In the genomic region with DNA sequence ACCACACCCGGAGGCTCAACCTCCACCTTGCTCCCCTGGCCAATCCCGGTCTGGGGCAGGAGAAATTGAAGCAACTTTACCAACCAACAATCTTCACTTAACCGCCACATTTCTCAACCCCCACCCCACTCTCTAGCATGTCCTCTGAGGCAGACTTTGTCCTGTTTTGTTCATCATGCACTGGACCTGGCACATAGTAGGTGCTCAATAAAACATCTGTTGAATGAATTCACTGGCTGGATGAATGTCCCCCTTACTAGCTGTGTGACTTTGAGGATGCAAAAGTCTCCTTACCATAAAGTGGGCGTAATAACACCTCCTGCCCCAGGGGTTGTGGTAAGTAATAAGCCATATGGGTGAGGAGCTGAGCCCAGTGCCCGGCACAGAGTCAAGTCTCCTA, we compare ENCODE assay signal across 41 cellular contexts. TPM values are rescaled to one million over a fixed set of nuclear protein-coding genes. Genes with fewer than 3 reads are reported as not detected.
"Had no signal": no experiment of that assay in that cellular context is flagged by ENCODE, and none has a peak within 500 bp of the region (broad histone marks: within the 10 kb centered on the region; RNA-seq: fewer than 3 reads in every experiment).

No MANE protein-coding gene starts in this region.

- ATAC-seq: activated naive CD4-positive, alpha-beta T cell treated with anti-CD3 and anti-CD28 coated beads, Interleukin-2, amount 50 U/mL, for 72 hours; activated T-cell treated with anti-CD3 and anti-CD28 coated beads, Interleukin-2, amount 50 U/mL, for 4 hours; activated T-cell treated with anti-CD3 and anti-CD28 coated beads, Interleukin-2, amount 50 U/mL, for 72 hours; activated T-helper 17 cell treated with anti-CD3 and anti-CD28 coated beads, Interleukin-2, amount 50 U/mL, for 72 hours; body of pancreas had no signal

- H3K36me3 ChIP-seq: adrenal gland, ascending aorta, brain microvascular endothelial cell, breast epithelium, cardiac muscle cell had no signal

- H3K4me1 Mint-ChIP-seq: activated naive CD4-positive, alpha-beta T cell treated with anti-CD3 and anti-CD28 coated beads, Interleukin-2, amount 10 ng/mL, durations not matched to agents 7 days and 5 days; brain had no signal

- H3K9me3 Mint-ChIP-seq: activated naive CD4-positive, alpha-beta T cell treated with anti-CD3 and anti-CD28 coated beads for 36 hours; activated naive CD4-positive, alpha-beta T cell treated with anti-CD3 and anti-CD28 coated beads, Interleukin-2, amount 10 ng/mL, durations not matched to agents 7 days and 5 days; activated naive CD4-positive, alpha-beta T cell treated with anti-CD3 and anti-CD28 coated beads, Interleukin-2, amount 50 U/mL, for 24 hours; activated naive CD4-positive, alpha-beta T cell treated with anti-CD3 and anti-CD28 coated beads, Interleukin-2, amount 50 U/mL, for 72 hours; activated naive CD8-positive, alpha-beta T cell treated with anti-CD3 and anti-CD28 coated beads for 36 hours; activated naive CD8-positive, alpha-beta T cell treated with anti-CD3 and anti-CD28 coated beads, Interleukin-2, amount 10 ng/mL, durations not matched to agents 7 days and 5 days; activated T-cell treated with anti-CD3 and anti-CD28 coated beads, Interleukin-2, amount 50 U/mL, for 24 hours; activated T-cell treated with anti-CD3 and anti-CD28 coated beads, Interleukin-2, amount 50 U/mL, for 4 hours; activated T-cell treated with anti-CD3 and anti-CD28 coated beads, Interleukin-2, amount 50 U/mL, for 72 hours; activated T-helper 1 cell treated with anti-CD3 and anti-CD28 coated beads, Interleukin-12 subunit alpha, Interleukin-12 subunit beta, Interleukin-2, Interleukin-4 antibody, amounts not matched to agents 30 ng/mL and 10 ng/mL and 1 ng/mL, durations not matched to agents 14 hours and 24 hours and 36 hours; activated T-helper 17 cell treated with anti-CD3 and anti-CD28 coated beads, Interleukin-2, amount 50 U/mL, for 72 hours; activated T-helper 2 cell treated with anti-CD3 and anti-CD28 coated beads, Interferon-gamma antibody, Interleukin-2, Interleukin-4, amounts not matched to agents 10 μg/mL and 5 μg/mL and 100 μg/mL, durations not matched to agents 14 hours and 24 hours and 36 hours; central memory CD8-positive, alpha-beta T cell had no signal

- H3K27me3 ChIP-seq: adrenal gland, ascending aorta, body of pancreas, brain microvascular endothelial cell, breast epithelium, cardiac muscle cell had no signal

- H3K4me1 ChIP-seq: adrenal gland, ascending aorta, body of pancreas, breast epithelium had no signal

- H3K27ac ChIP-seq: adrenal gland, ascending aorta, body of pancreas, brain microvascular endothelial cell, breast epithelium, cardiac muscle cell had no signal

- H3K9me3 ChIP-seq: adrenal gland, ascending aorta, body of pancreas, breast epithelium had no signal

- H3K4me3 ChIP-seq: adrenal gland, ascending aorta, body of pancreas, breast epithelium, cardiac muscle cell had no signal

- H3K27ac Mint-ChIP-seq: activated naive CD4-positive, alpha-beta T cell treated with anti-CD3 and anti-CD28 coated beads for 36 hours; activated naive CD4-positive, alpha-beta T cell treated with anti-CD3 and anti-CD28 coated beads, Interleukin-2, amount 10 ng/mL, durations not matched to agents 7 days and 5 days; activated naive CD4-positive, alpha-beta T cell treated with anti-CD3 and anti-CD28 coated beads, Interleukin-2, amount 50 U/mL, for 24 hours; activated naive CD4-positive, alpha-beta T cell treated with anti-CD3 and anti-CD28 coated beads, Interleukin-2, amount 50 U/mL, for 72 hours; activated naive CD8-positive, alpha-beta T cell treated with anti-CD3 and anti-CD28 coated beads for 36 hours; activated naive CD8-positive, alpha-beta T cell treated with anti-CD3 and anti-CD28 coated beads, Interleukin-2, amount 10 ng/mL, durations not matched to agents 7 days and 5 days; activated T-cell treated with anti-CD3 and anti-CD28 coated beads, Interleukin-2, amount 50 U/mL, for 24 hours; activated T-cell treated with anti-CD3 and anti-CD28 coated beads, Interleukin-2, amount 50 U/mL, for 72 hours; activated T-helper 1 cell treated with anti-CD3 and anti-CD28 coated beads, Interleukin-12 subunit alpha, Interleukin-12 subunit beta, Interleukin-2, Interleukin-4 antibody, amounts not matched to agents 30 ng/mL and 10 ng/mL and 1 ng/mL, durations not matched to agents 14 hours and 24 hours and 36 hours; activated T-helper 17 cell treated with anti-CD3 and anti-CD28 coated beads, Interleukin-2, amount 50 U/mL, for 72 hours; activated T-helper 2 cell treated with anti-CD3 and anti-CD28 coated beads, Interferon-gamma antibody, Interleukin-2, Interleukin-4, amounts not matched to agents 10 μg/mL and 5 μg/mL and 100 μg/mL, durations not matched to agents 14 hours and 24 hours and 36 hours had no signal

- FAIRE-seq: astrocyte had no signal

- H3K36me3 Mint-ChIP-seq: activated naive CD4-positive, alpha-beta T cell treated with anti-CD3 and anti-CD28 coated beads, Interleukin-2, amount 10 ng/mL, durations not matched to agents 7 days and 5 days; activated naive CD4-positive, alpha-beta T cell treated with anti-CD3 and anti-CD28 coated beads, Interleukin-2, amount 50 U/mL, for 72 hours; activated naive CD8-positive, alpha-beta T cell treated with anti-CD3 and anti-CD28 coated beads for 36 hours; activated naive CD8-positive, alpha-beta T cell treated with anti-CD3 and anti-CD28 coated beads, Interleukin-2, amount 10 ng/mL, durations not matched to agents 7 days and 5 days; brain had no signal

- DNase-seq: activated effector memory CD4-positive, alpha-beta T cell treated with anti-CD3 and anti-CD28 coated beads, Interleukin-2, amount 50 U/mL, for 16 hours; activated effector memory CD4-positive, alpha-beta T cell treated with Interleukin-2 at 50 U/mL for 16 hours; activated gamma-delta T cell; activated gamma-delta T cell treated with Interleukin-2 at 50 U/mL for 16 hours; activated naive CD4-positive, alpha-beta T cell; activated naive CD4-positive, alpha-beta T cell treated with anti-CD3 and anti-CD28 coated beads for 36 hours; activated naive CD4-positive, alpha-beta T cell treated with anti-CD3 and anti-CD28 coated beads, Interleukin-2, amount 10 ng/mL, durations not matched to agents 7 days and 5 days; activated naive CD4-positive, alpha-beta T cell treated with anti-CD3 and anti-CD28 coated beads, Interleukin-2, amount 50 U/mL, for 16 hours; activated naive CD4-positive, alpha-beta T cell treated with Interleukin-2 at 50 U/mL for 16 hours; activated naive CD8-positive, alpha-beta T cell treated with anti-CD3 and anti-CD28 coated beads for 36 hours; activated naive CD8-positive, alpha-beta T cell treated with anti-CD3 and anti-CD28 coated beads, Interleukin-2, amount 10 ng/mL, durations not matched to agents 7 days and 5 days; activated T-cell treated with anti-CD3 and anti-CD28 coated beads, Interleukin-2, amount 50 U/mL, for 1 hour; activated T-cell treated with anti-CD3 and anti-CD28 coated beads, Interleukin-2, amount 50 U/mL, for 24 hours; activated T-cell treated with anti-CD3 and anti-CD28 coated beads, Interleukin-2, amount 50 U/mL, for 4 hours; activated T-cell treated with anti-CD3 and anti-CD28 coated beads, Interleukin-2, amount 50 U/mL, for 48 hours; activated T-cell treated with anti-CD3 and anti-CD28 coated beads, Interleukin-2, amount 50 U/mL, for 72 hours; adrenal gland; amniotic stem cell; amygdala; anterior cingulate cortex; body of pancreas; brain microvascular endothelial cell; caudate nucleus; central memory CD4-positive, alpha-beta T cell; cerebellar nuclear complex had no signal

- H3K4me3 Mint-ChIP-seq: activated naive CD4-positive, alpha-beta T cell treated with anti-CD3 and anti-CD28 coated beads for 36 hours; activated naive CD4-positive, alpha-beta T cell treated with anti-CD3 and anti-CD28 coated beads, Interleukin-2, amount 10 ng/mL, durations not matched to agents 7 days and 5 days; activated naive CD4-positive, alpha-beta T cell treated with anti-CD3 and anti-CD28 coated beads, Interleukin-2, amount 50 U/mL, for 24 hours; activated naive CD8-positive, alpha-beta T cell treated with anti-CD3 and anti-CD28 coated beads for 36 hours; activated naive CD8-positive, alpha-beta T cell treated with anti-CD3 and anti-CD28 coated beads, Interleukin-2, amount 10 ng/mL, durations not matched to agents 7 days and 5 days; activated T-cell treated with anti-CD3 and anti-CD28 coated beads, Interleukin-2, amount 50 U/mL, for 24 hours; activated T-cell treated with anti-CD3 and anti-CD28 coated beads, Interleukin-2, amount 50 U/mL, for 4 hours; activated T-cell treated with anti-CD3 and anti-CD28 coated beads, Interleukin-2, amount 50 U/mL, for 72 hours; activated T-helper 1 cell treated with anti-CD3 and anti-CD28 coated beads, Interleukin-12 subunit alpha, Interleukin-12 subunit beta, Interleukin-2, Interleukin-4 antibody, amounts not matched to agents 30 ng/mL and 10 ng/mL and 1 ng/mL, durations not matched to agents 14 hours and 24 hours and 36 hours; activated T-helper 17 cell treated with anti-CD3 and anti-CD28 coated beads, Interleukin-2, amount 50 U/mL, for 72 hours; brain; central memory CD8-positive, alpha-beta T cell had no signal

RNA-seq across cellular contexts. Expression of gene SPPL2C, which starts 5.8 kb away (rescaled TPM):
- total RNA-seq: activated naive CD4-positive, alpha-beta T cell treated with anti-CD3 and anti-CD28 coated beads for 36 hours; activated naive CD4-positive, alpha-beta T cell treated with anti-CD3 and anti-CD28 coated beads, Interleukin-2, amount 50 U/mL, for 72 hours; activated naive CD8-positive, alpha-beta T cell treated with anti-CD3 and anti-CD28 coated beads for 36 hours; activated naive CD8-positive, alpha-beta T cell treated with anti-CD3 and anti-CD28 coated beads, Interleukin-2, amount 10 ng/mL, durations not matched to agents 7 days and 5 days; activated T-cell treated with anti-CD3 and anti-CD28 coated beads, Interleukin-2, amount 50 U/mL, for 4 hours; activated T-cell treated with anti-CD3 and anti-CD28 coated beads, Interleukin-2, amount 50 U/mL, for 72 hours; activated T-helper 1 cell treated with anti-CD3 and anti-CD28 coated beads, Interleukin-12 subunit alpha, Interleukin-12 subunit beta, Interleukin-2, Interleukin-4 antibody, amounts not matched to agents 30 ng/mL and 10 ng/mL and 1 ng/mL, durations not matched to agents 14 hours and 24 hours and 36 hours; activated T-helper 17 cell treated with anti-CD3 and anti-CD28 coated beads, Interleukin-2, amount 50 U/mL, for 72 hours; activated T-helper 2 cell treated with anti-CD3 and anti-CD28 coated beads, Interferon-gamma antibody, Interleukin-2, Interleukin-4, amounts not matched to agents 10 μg/mL and 5 μg/mL and 100 μg/mL, durations not matched to agents 14 hours and 24 hours and 36 hours; adrenal gland; aorta; ascending aorta; astrocyte; body of pancreas; breast epithelium; bronchial epithelial cell; cardiac septum; chondrocyte had no signal
- polyA plus RNA-seq: adipose tissue, adrenal gland, aorta, cardiac muscle cell had no signal
